ENCODE assay signal across 1 cellular context in genomic region chr19:17859533-17860330, GRCh38.
A peak's percentile ranks its signal among the peaks of the same experiment; 100 is the strongest.
TF ChIP-seq lines count a peak whose summit lies in the region.

TSS of gene RPL18A (plus strand) at chr19:17859910. CDS start at chr19:17859957, 47 bp downstream.

TF ChIP-seq in K562, 482 proteins besides CTCF, POLR2A, EP300 and RAD21 (continued from another document and continues in another):
- TF ChIP-seq ZNF175 (CRISPR knock-in tag; IDR thresholded peaks at IDR 0.05; ENCODE audit: low read depth) (no peak), USF2 (CRISPR knock-in tag; IDR thresholded peaks at IDR 0.05) (no peak), TCF7L2 (IDR thresholded peaks at IDR 0.05; ENCODE audit: low read depth, low read length) (no peak), HNRNPH1 (optimal IDR thresholded peaks at IDR 0.05; ENCODE audit: low read depth, low read length) (no peak), TEAD4 (IDR thresholded peaks at IDR 0.05; ENCODE audit: low read length) (peak; percentile 34; the same call in 1 of the 2 replicates), TEAD4 (CRISPR knock-in tag; IDR thresholded peaks at IDR 0.05; ENCODE audit: borderline replicate concordance) (no peak), HIVEP1 (CRISPR knock-in tag; IDR thresholded peaks at IDR 0.05) (no peak), SIN3B (IDR thresholded peaks at IDR 0.05; ENCODE audit: low read depth) (peak; percentile 83), ZNF212 (CRISPR knock-in tag; IDR thresholded peaks at IDR 0.05) (no peak), GABPB1 (CRISPR knock-in tag; IDR thresholded peaks at IDR 0.05) (peak; percentile 99), BCLAF1 (IDR thresholded peaks at IDR 0.05; ENCODE audit: borderline replicate concordance in 1 of 2, control insufficient read depth in 1 of 2, low read depth in 2 of 2, low read length in 1 of 2) (no peak), XRCC5 (IDR thresholded peaks at IDR 0.05; ENCODE audit: low read depth, low read length) (peak; percentile 77; the same call in 1 of the 2 replicates), ZNF407 (IDR thresholded peaks at IDR 0.05; ENCODE audit: low read depth) (no peak), ZNF511 (CRISPR knock-in tag; IDR thresholded peaks at IDR 0.05) (peak; percentile 91), RBBP5 (IDR thresholded peaks at IDR 0.05; ENCODE audit: borderline replicate concordance, insufficient read depth, low read length, poor library complexity, severe bottlenecking) (peak; percentile 85), SLC30A9 (CRISPR knock-in tag; IDR thresholded peaks at IDR 0.05) (no peak), IRF2 (CRISPR knock-in tag; IDR thresholded peaks at IDR 0.05) (no peak), HNRNPK (IDR thresholded peaks at IDR 0.05; ENCODE audit: low read depth, low read length, poor library complexity, severe bottlenecking) (no peak), SNAPC5 (CRISPR knock-in tag; IDR thresholded peaks at IDR 0.05) (no peak), GABPA (tag; conservative IDR thresholded peaks at IDR 0.05; ENCODE audit: low read depth) (peak; percentile 98), CHCHD3 (CRISPR knock-in tag; IDR thresholded peaks at IDR 0.05) (0 out of 2 replicates have a peak, but pooled peaks have one; percentile 8), ZNF586 (CRISPR knock-in tag; conservative IDR thresholded peaks at IDR 0.05) (no peak), ELF1 (tag; IDR thresholded peaks at IDR 0.05) (peak; percentile 81), ZNF239 (CRISPR knock-in tag; IDR thresholded peaks at IDR 0.05) (no peak), ZNF134 (CRISPR knock-in tag; conservative IDR thresholded peaks at IDR 0.05) (no peak), PHB (CRISPR knock-in tag; IDR thresholded peaks at IDR 0.05) (0 out of 2 replicates have a peak, but pooled peaks have one; percentile 44), PML (IDR thresholded peaks at IDR 0.05; ENCODE audit: low read length) (peak; percentile 82; the same call in 1 of the 2 replicates), CREM (IDR thresholded peaks at IDR 0.05; ENCODE audit: low read depth) (peak; percentile 95), USF1 (CRISPR knock-in tag; IDR thresholded peaks at IDR 0.05) (peak; percentile 59; the same call in 1 of the 2 replicates), HMGXB4 (CRISPR knock-in tag; IDR thresholded peaks at IDR 0.05) (no peak; the same call in 1 of the 2 replicates), SMAD3 (CRISPR knock-in tag; conservative IDR thresholded peaks at IDR 0.05) (peak; percentile 69; the same call in 1 of the 2 replicates), ZNF764 (CRISPR knock-in tag; IDR thresholded peaks at IDR 0.05; ENCODE audit: low read depth) (peak; percentile 67; the same call in 1 of the 2 replicates), GABPB2 (CRISPR knock-in tag; conservative IDR thresholded peaks at IDR 0.05) (no peak), POLR2B (IDR thresholded peaks at IDR 0.05; ENCODE audit: low read depth, partially characterized antibody) (peak; percentile 98), NR2C1 (IDR thresholded peaks at IDR 0.05) (0 out of 2 replicates have a peak, but pooled peaks have one; percentile 20), NR2C1 (tag; IDR thresholded peaks at IDR 0.05) (peak; percentile 39; the same call in 1 of the 2 replicates), E2F8 (IDR thresholded peaks at IDR 0.05; ENCODE audit: low read depth, partially characterized antibody) (no peak), SMAD2 (IDR thresholded peaks at IDR 0.05; ENCODE audit: low read depth, low read length) (no peak), GTF2E2 (tag; IDR thresholded peaks at IDR 0.05) (peak; percentile 89), ZC3H11A (IDR thresholded peaks at IDR 0.05; ENCODE audit: low read depth, low read length) (no peak), EZH2 (IDR thresholded peaks at IDR 0.05; ENCODE audit: borderline replicate concordance, low read depth, low read length) (no peak), THAP7 (CRISPR knock-in tag; IDR thresholded peaks at IDR 0.05) (no peak), XRCC4 (IDR thresholded peaks at IDR 0.05; ENCODE audit: extremely low read depth, insufficient read depth, insufficient read length) (no peak), DDX20 (tag; IDR thresholded peaks at IDR 0.05; ENCODE audit: low read depth) (no peak), MBD2 (IDR thresholded peaks at IDR 0.05; ENCODE audit: borderline replicate concordance, low read depth) (peak; percentile 99), SMARCE1 (IDR thresholded peaks at IDR 0.05) (no peak)
